Comparison of ENCODE assay signal across 21 cellular contexts in the genomic region with DNA sequence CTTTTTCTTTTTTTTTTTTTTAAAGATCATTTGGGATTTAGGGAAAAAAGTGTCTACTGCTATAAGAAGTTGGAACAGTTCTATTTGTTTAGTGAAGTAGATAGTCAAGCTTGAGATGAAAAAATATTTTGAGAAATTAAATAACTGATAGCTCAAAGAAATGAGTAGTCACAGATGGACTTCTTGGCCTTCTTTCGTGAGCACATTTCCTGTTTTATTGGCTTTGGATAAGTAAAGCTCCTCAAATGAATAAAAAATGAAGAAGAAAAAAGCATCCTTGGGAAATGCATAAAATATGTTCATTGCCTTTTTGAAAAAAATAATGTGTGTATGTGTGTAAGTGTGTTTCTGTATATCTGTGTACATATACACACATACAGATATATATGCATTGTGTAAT.
"Had no signal": no experiment of that assay in that cellular context is flagged by ENCODE, and none has a peak within 500 bp of the region (broad histone marks: within the 10 kb centered on the region; RNA-seq: fewer than 3 reads in every experiment).

No MANE protein-coding gene starts in this region.

- ATAC-seq: K562, T-cell had no signal

- H3K4me3 ChIP-seq: K562, SJSA1 had no signal

- DNase-seq: Kasumi-1, MM.1S, NCI-H1092 treated with DMSO at 0.1 percent for 48 hours, NCI-H1436, NCI-H187, NCI-H2029, NCI-H2081 treated with DMSO at 0.1 percent for 48 hours, NCI-H2171 treated with DMSO at 0.1 percent for 48 hours, NCI-H345, NCI-H510A, NCI-H524 treated with DMSO at 0.1 percent for 48 hours, NCI-H69, NCI-H774, Right ventricle myocardium superior, RPMI8226, SIG-M5, SK-N-SH, SW 1271, T-cell had no signal
